11 cellular contexts compared by ENCODE assay signal in the genomic region with DNA sequence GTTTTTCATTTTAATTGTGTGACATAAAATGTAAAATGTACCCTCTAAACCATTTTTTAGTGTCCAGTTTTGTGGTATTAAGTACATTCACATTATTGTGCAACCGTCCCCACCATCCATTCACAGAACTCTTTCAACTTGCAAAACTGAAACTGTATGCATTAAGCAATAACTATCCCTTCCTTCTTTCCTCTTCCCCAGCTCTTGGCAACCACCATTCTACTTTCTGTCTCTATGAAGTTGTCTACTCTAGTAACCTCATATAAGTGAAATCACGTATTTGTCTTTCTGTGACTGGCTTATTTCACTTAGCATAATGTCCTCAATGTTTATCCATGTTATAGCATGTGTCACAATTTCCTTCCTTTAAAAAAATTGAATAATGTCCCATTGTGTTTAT.
DNase-seq lines count a peak whose midpoint lies in the region; ATAC-seq and TF ChIP-seq lines count a peak whose summit lies in the region.
"Had no signal": no experiment of that assay in that cellular context is flagged by ENCODE, and none has a peak within 500 bp of the region (broad histone marks: within the 10 kb centered on the region; RNA-seq: fewer than 3 reads in every experiment).

No MANE protein-coding gene starts in this region.

- no peak for TF ChIP-seq CTCF in GM12865 (IDR thresholded peaks at IDR 0.05; ENCODE audit: insufficient read depth, low read depth, low read length, missing control alignments)
- no peak for TF ChIP-seq CTCF in fibroblast of pulmonary artery (IDR thresholded peaks at IDR 0.05; ENCODE audit: low read length, missing control alignments)

- H3K4me3 ChIP-seq in GM12865 (ENCODE audit: low read depth, low read length) (no peak overlapping the region), fibroblast of pulmonary artery (replicated peaks; ENCODE audit: low read depth, low read length) (no peak overlapping the region), right cardiac atrium (ENCODE audit: low read length) (no peak overlapping the region)
- H3K4me3 ChIP-seq: cardiac muscle cell had no signal

- 73% methylated on average over 2 of the region's 2 CpGs for WGBS in right cardiac atrium

- in situ Hi-C loops in KBM-7 (cut with MboI; ENCODE audit: low pct_unique_long_range_greater_than_20kb, low sequenced_read_pairs) = loop anchor here (25.0 kb wide), 1 partner anchor 153 kb away; no protein-coding TSS in a partner anchor

- no peak overlapping the region for H3K27ac ChIP-seq in right cardiac atrium (ENCODE audit: low read length)
- H3K27ac ChIP-seq: VCaP had no signal

- H3K27me3 ChIP-seq in right cardiac atrium (ENCODE audit: control insufficient read depth, insufficient read depth) = no peaks in the 10 kb centered on the region
- H3K27me3 ChIP-seq: cardiac muscle cell had no signal

- intact Hi-C loops in right cardiac atrium (cut with DNase I) = no loop called here

- no peaks in the 10 kb centered on the region for H3K9me3 ChIP-seq in right cardiac atrium (ENCODE audit: control insufficient read depth, low read length)

- DNase-seq in GM12865 (ENCODE audit: low read depth) = peak; percentile 72
- DNase-seq in KBM-7 = peak; percentile 59
- peak; percentile 89 for DNase-seq in fibroblast of pulmonary artery (ENCODE audit: low read depth)
- DNase-seq in NCI-H187 (lab: John Stamatoyannopoulos, UW) = no peak
- DNase-seq in activated naive CD4-positive, alpha-beta T cell treated with Interleukin-2 at 50 U/mL for 16 hours = no peak
- DNase-seq in right cardiac atrium = no peak
- DNase-seq in NCI-H1092 treated with DMSO at 0.1 percent for 48 hours (lab: John Stamatoyannopoulos, UW) = no peak
- DNase-seq: mesendoderm had no signal

- peak; percentile 81 for ATAC-seq in GM21619 (IDR thresholded peaks at IDR 0.05; ENCODE audit: unreplicated experiment)
- no peak for ATAC-seq in right cardiac atrium

- H3K4me1 ChIP-seq in right cardiac atrium (ENCODE audit: control insufficient read depth, insufficient read depth, low read length) = peaks cover 17% of the 10 kb centered on the region

Comparison
In these comparisons a context has a peak if more than half of its experiments do, and no peak if none do; other contexts are left out.
1. DNase-seq: peak in GM12865 (single experiment), KBM-7 (single experiment) and fibroblast of pulmonary artery (single experiment); none in NCI-H187 (0 of 2), activated naive CD4-positive, alpha-beta T cell treated with Interleukin-2 at 50 U/mL for 16 hours (single experiment), right cardiac atrium (0 of 3) and NCI-H1092 treated with DMSO at 0.1 percent for 48 hours (single experiment).